In genomic region chr10:99914236-99914635, GRCh38 we compare ENCODE assay signal across 21 cellular contexts.
DNase-seq lines count a peak whose midpoint lies in the region; ATAC-seq and TF ChIP-seq lines count a peak whose summit lies in the region.
"Had no signal": no experiment of that assay in that cellular context is flagged by ENCODE, and none has a peak within 500 bp of the region (broad histone marks: within the 10 kb centered on the region; RNA-seq: fewer than 3 reads in every experiment).

No MANE protein-coding gene starts in this region.

- peaks cover 1% of the 10 kb centered on the region for H3K36me3 Mint-ChIP-seq in neural progenitor cell
- no peaks in the 10 kb centered on the region for H3K36me3 Mint-ChIP-seq in activated CD4-positive, alpha-beta T cell treated with anti-CD3 and anti-CD28 coated beads for 36 hours (ENCODE audit: low read depth)
- H3K36me3 Mint-ChIP-seq: CD4-positive, CD25-positive, alpha-beta regulatory T cell had no signal

- H4K8ac ChIP-seq in IMR-90 (ENCODE audit: low read depth in 2 of 2, low read length in 2 of 2) = no peak overlapping the region

- no peak for TF ChIP-seq RAD21 in IMR-90 (IDR thresholded peaks at IDR 0.05; ENCODE audit: low read length)

- no peaks in the 10 kb centered on the region for H4K20me1 ChIP-seq in IMR-90 (ENCODE audit: insufficient read depth, low read length)
- peaks cover 10% of the 10 kb centered on the region for H4K20me1 ChIP-seq in neural progenitor cell (ENCODE audit: low read depth)

- dilution Hi-C loops in IMR-90 (cut with HindIII; ENCODE audit: low sequenced_read_pairs, unreplicated experiment) = no loop called here

- H2AK9ac ChIP-seq in IMR-90 (replicated peaks; ENCODE audit: low read depth, low read length, poor library complexity) = no peak overlapping the region

- POLR2A ChIA-PET in IMR-90 (lab: Charles Lee; ENCODE audit: unreplicated experiment) = no interaction called here
- POLR2A ChIA-PET in activated CD4-positive, alpha-beta T cell treated with anti-CD3 and anti-CD28 coated beads for 36 hours (lab: Charles Lee) = no interaction called here

- H3K9ac ChIP-seq in IMR-90 (ENCODE audit: low read depth, low read length) (no peak overlapping the region), neural progenitor cell (no peak overlapping the region)

- H3K9me1 ChIP-seq in IMR-90 (ENCODE audit: insufficient read depth, low read length) = peaks cover 3% of the 10 kb centered on the region; the same call in 1 of the 2 replicates

- no peak overlapping the region for H2BK120ac ChIP-seq in IMR-90 (ENCODE audit: low read depth, low read length)

- H3K23ac ChIP-seq in IMR-90 (ENCODE audit: low read depth, low read length) = 0 out of 2 replicates have a peak overlapping the region, but pooled peaks have one; percentile 8

- TF ChIP-seq CTCF in IMR-90 (conservative IDR thresholded peaks at IDR 0.05; ENCODE audit: low read depth, low read length) = no peak
- no peak for TF ChIP-seq CTCF in epithelial cell of proximal tubule (conservative IDR thresholded peaks at IDR 0.05; ENCODE audit: low read depth, low read length)
- no peak for TF ChIP-seq CTCF in neural progenitor cell (IDR thresholded peaks at IDR 0.05)
- no peak for TF ChIP-seq CTCF in ascending aorta (IDR thresholded peaks at IDR 0.05)

- H2BK15ac ChIP-seq in IMR-90 (ENCODE audit: low read depth, low read length) = no peak overlapping the region

- no peaks in the 10 kb centered on the region for H3K27me3 Mint-ChIP-seq in neural progenitor cell (ENCODE audit: insufficient read depth, low read depth)
- H3K27me3 Mint-ChIP-seq in activated CD4-positive, alpha-beta T cell treated with anti-CD3 and anti-CD28 coated beads for 36 hours = no peaks in the 10 kb centered on the region
- H3K27me3 Mint-ChIP-seq: activated naive CD8-positive, alpha-beta T cell had no signal

- no peak overlapping the region for H3K18ac ChIP-seq in IMR-90 (ENCODE audit: low read depth, low read length)

- H3K27ac Mint-ChIP-seq in neural progenitor cell = peak overlapping the region; percentile 97
- no peak overlapping the region for H3K27ac Mint-ChIP-seq in activated CD4-positive, alpha-beta T cell treated with anti-CD3 and anti-CD28 coated beads for 36 hours
- H3K27ac Mint-ChIP-seq: activated naive CD8-positive, alpha-beta T cell; CD4-positive, CD25-positive, alpha-beta regulatory T cell; T-helper 2 cell treated with Interferon-gamma antibody and Interleukin-4, amounts not matched to agents 5 μg/mL and 100 μg/mL, for 36 hours had no signal

- no TSS peak for BruUV-seq in IMR-90 (replicated peaks; lab: Mats Ljungman, UMichigan)

- H3K36me3 ChIP-seq in ACC112 (ENCODE audit: insufficient read depth, low read length) = no peaks in the 10 kb centered on the region
- H3K36me3 ChIP-seq in IMR-90 (ENCODE audit: control insufficient read depth, insufficient read depth, low read length) = no peaks in the 10 kb centered on the region
- H3K36me3 ChIP-seq in neural progenitor cell = no peaks in the 10 kb centered on the region
- H3K36me3 ChIP-seq in ascending aorta = no peaks in the 10 kb centered on the region
- H3K36me3 ChIP-seq: SJCRH30 had no signal

- H3K4ac ChIP-seq in IMR-90 (ENCODE audit: low read depth, low read length) = no peak overlapping the region; the same call in 1 of the 2 replicates

- no peak overlapping the region for H3K4me3 ChIP-seq in ACC112 (ENCODE audit: low read depth, low read length)
- no peak overlapping the region for H3K4me3 ChIP-seq in IMR-90 (ENCODE audit: insufficient read depth, low read depth, low read length)
- H3K4me3 ChIP-seq in epithelial cell of proximal tubule (ENCODE audit: low read depth, low read length) = peak overlapping the region; percentile 29
- H3K4me3 ChIP-seq in neural progenitor cell = peak overlapping the region; percentile 91
- no peak overlapping the region for H3K4me3 ChIP-seq in ascending aorta
- H3K4me3 ChIP-seq: SJCRH30 had no signal

- TF ChIP-seq POLR2A in IMR-90 (IDR thresholded peaks at IDR 0.05; ENCODE audit: low read depth, low read length) = no peak

- H2BK5ac ChIP-seq in IMR-90 (ENCODE audit: low read depth, low read length, poor library complexity, severe bottlenecking) = no peak overlapping the region

- H3K4me3 Mint-ChIP-seq in neural progenitor cell = peak overlapping the region; percentile 94
- H3K4me3 Mint-ChIP-seq in activated CD4-positive, alpha-beta T cell treated with anti-CD3 and anti-CD28 coated beads for 36 hours = no peak overlapping the region
- H3K4me3 Mint-ChIP-seq: activated naive CD8-positive, alpha-beta T cell; CD4-positive, CD25-positive, alpha-beta regulatory T cell; T-helper 2 cell treated with Interferon-gamma antibody and Interleukin-4, amounts not matched to agents 5 μg/mL and 100 μg/mL, for 36 hours had no signal

- no peak overlapping the region for H2BK20ac ChIP-seq in IMR-90 (ENCODE audit: low read depth, low read length)

- peaks cover 57% of the 10 kb centered on the region for H3K4me1 Mint-ChIP-seq in neural progenitor cell
- no peaks in the 10 kb centered on the region for H3K4me1 Mint-ChIP-seq in activated CD4-positive, alpha-beta T cell treated with anti-CD3 and anti-CD28 coated beads for 36 hours
- H3K4me1 Mint-ChIP-seq: CD4-positive, CD25-positive, alpha-beta regulatory T cell had no signal

- peak overlapping the region; percentile 71; the same call in 1 of the 2 replicates for H3K14ac ChIP-seq in IMR-90 (replicated peaks; ENCODE audit: low read depth, low read length)

- H3F3A ChIP-seq in neural progenitor cell (ENCODE audit: low read depth) = peaks cover 39% of the 10 kb centered on the region

- no peak overlapping the region for H4K91ac ChIP-seq in IMR-90 (ENCODE audit: insufficient read depth, low read depth, low read length)

- H4K5ac ChIP-seq in IMR-90 (ENCODE audit: low read depth, low read length) = no peak overlapping the region

- intact Hi-C loops in IMR-90 (cut with micrococcal nuclease) (no loop called here), ascending aorta (cut with DNase I) (loop anchor here (10.0 kb wide), 1 partner anchor 91 kb away; the partner anchor contains the start of gene DNMBP)
- intact Hi-C loops in activated CD4-positive, alpha-beta T cell treated with anti-CD3 and anti-CD28 coated beads for 36 hours (cut with DNase I, micrococcal nuclease) = no loop called here

- H2AFZ ChIP-seq in ACC112 (ENCODE audit: low read length, unreplicated experiment) (no peak overlapping the region), IMR-90 (replicated peaks; ENCODE audit: low read length, poor library complexity) (no peak overlapping the region), neural progenitor cell (replicated peaks) (peak overlapping the region; percentile 75)

- no peaks in the 10 kb centered on the region for H3K27me3 ChIP-seq in ACC112 (ENCODE audit: insufficient read depth, low read length)
- no peaks in the 10 kb centered on the region for H3K27me3 ChIP-seq in IMR-90 (ENCODE audit: control insufficient read depth, insufficient read depth, low read length)
- no peaks in the 10 kb centered on the region for H3K27me3 ChIP-seq in neural progenitor cell
- H3K27me3 ChIP-seq in ascending aorta = no peaks in the 10 kb centered on the region
- H3K27me3 ChIP-seq: brain microvascular endothelial cell, SJCRH30 had no signal

- peak overlapping the region; percentile 13; the same call in 1 of the 2 replicates for H2AK5ac ChIP-seq in IMR-90 (ENCODE audit: low read depth, low read length)

- H3K79me2 ChIP-seq in ACC112 (ENCODE audit: control insufficient read depth, insufficient read depth, low read length, unreplicated experiment) (peaks cover 87% of the 10 kb centered on the region), neural progenitor cell (ENCODE audit: low read depth) (peaks cover 56% of the 10 kb centered on the region)

- WGBS in IMR-90 (ENCODE audit: extremely low coverage in 2 of 2, insufficient read length in 1 of 2), 2 experiments = no CpG with 5 or more reads among the region's 3 CpGs

- ATAC-seq in IMR-90 (ENCODE audit: low read depth) (no peak), GM21515 (IDR thresholded peaks at IDR 0.05; ENCODE audit: unreplicated experiment) (no peak)
- no peak for ATAC-seq in activated CD4-positive, alpha-beta T cell treated with anti-CD3 and anti-CD28 coated beads for 36 hours

- H3K4me1 ChIP-seq in ACC112 (ENCODE audit: control insufficient read depth, insufficient read depth, low read length, unreplicated experiment) = peaks cover 44% of the 10 kb centered on the region
- H3K4me1 ChIP-seq in IMR-90 (ENCODE audit: control insufficient read depth, insufficient read depth, low read length) = peaks cover 7% of the 10 kb centered on the region
- H3K4me1 ChIP-seq in neural progenitor cell = peaks cover 48% of the 10 kb centered on the region
- H3K4me1 ChIP-seq in ascending aorta = peaks cover 0 to 13% of the 10 kb centered on the region in 2 donors
- H3K4me1 ChIP-seq: SJCRH30 had no signal

- in situ Hi-C loops in IMR-90 (cut with MboI; ENCODE audit: low sequenced_read_pairs) = no loop called here

- H3K9me3 ChIP-seq in IMR-90 (ENCODE audit: control insufficient read depth, insufficient read depth, low read length) (no peaks in the 10 kb centered on the region), neural progenitor cell (ENCODE audit: low read depth) (no peaks in the 10 kb centered on the region), ascending aorta (no peaks in the 10 kb centered on the region)
- H3K9me3 ChIP-seq: SJCRH30 had no signal

- DNase-seq in IMR-90 (no peak), epithelial cell of proximal tubule (ENCODE audit: low read depth) (no peak), neural progenitor cell (ENCODE audit: low spot score) (peak; percentile 62), ascending aorta (ENCODE audit: low spot score in 2 of 2) (no peak), midbrain (lab: John Stamatoyannopoulos, UW) (no peak)
- DNase-seq in activated CD4-positive, alpha-beta T cell treated with anti-CD3 and anti-CD28 coated beads for 36 hours = no peak
- DNase-seq: brain microvascular endothelial cell; CD4-positive, CD25-positive, alpha-beta regulatory T cell; cortex of kidney; DMS 273 treated with DMSO at 0.1 percent for 48 hours; erythroblast; GDM1; left ventricle myocardium superior; NCI-H1436; NCI-H2171 treated with DMSO at 0.1 percent for 48 hours; NCI-H69; SJCRH30 had no signal

- H3K56ac ChIP-seq in IMR-90 (ENCODE audit: extremely low read depth, insufficient read depth, low read length) = no peak overlapping the region

- H3K4me2 ChIP-seq in IMR-90 (ENCODE audit: low read depth, low read length) (no peak overlapping the region), neural progenitor cell (peak overlapping the region; percentile 55)

- no peaks in the 10 kb centered on the region for H3K9me3 Mint-ChIP-seq in neural progenitor cell
- no peaks in the 10 kb centered on the region for H3K9me3 Mint-ChIP-seq in activated CD4-positive, alpha-beta T cell treated with anti-CD3 and anti-CD28 coated beads for 36 hours (ENCODE audit: low read depth)
- H3K9me3 Mint-ChIP-seq: CD4-positive, CD25-positive, alpha-beta regulatory T cell; T-helper 2 cell treated with Interferon-gamma antibody and Interleukin-4, amounts not matched to agents 5 μg/mL and 100 μg/mL, for 36 hours had no signal

- peaks cover 38 to 58% of the 10 kb centered on the region in 2 experiments for H3K79me1 ChIP-seq in IMR-90 (ENCODE audit: low read depth in 1 of 2, low read length in 2 of 2)

- CTCF ChIA-PET in IMR-90 (lab: Yijun Ruan, JAX) = no interaction called here
- CTCF ChIA-PET in activated CD4-positive, alpha-beta T cell treated with anti-CD3 and anti-CD28 coated beads for 36 hours (lab: Charles Lee) = no interaction called here

- peak overlapping the region; percentile 70; the same call in 1 of the 2 replicates for H3K27ac ChIP-seq in ACC112 (ENCODE audit: low read depth, low read length)
- no peak overlapping the region for H3K27ac ChIP-seq in IMR-90 (ENCODE audit: insufficient read depth, low read length)
- H3K27ac ChIP-seq in neural progenitor cell = peak overlapping the region; percentile 91
- H3K27ac ChIP-seq in ascending aorta = no peak overlapping the region
- H3K27ac ChIP-seq: brain microvascular endothelial cell, SJCRH30 had no signal

Comparison
In these comparisons a context has a peak if more than half of its experiments do, and no peak if none do; other contexts are left out.
1. H3K27ac ChIP-seq: peak in ACC112 (single experiment) and neural progenitor cell (single experiment); none in IMR-90 (single experiment) and ascending aorta (0 of 2).
2. H3K4me3 ChIP-seq: peak in epithelial cell of proximal tubule (single experiment) and neural progenitor cell (single experiment); none in ACC112 (single experiment), IMR-90 (single experiment) and ascending aorta (0 of 2).